In genomic region chr19:4246767-4247593, GRCh38 we compare ENCODE assay signal across 8 cellular contexts. TPM values are rescaled to one million over a fixed set of nuclear protein-coding genes. Genes with fewer than 3 reads are reported as not detected.
A peak's percentile ranks its signal among the peaks of the same experiment; 100 is the strongest.
DNase-seq lines count a peak whose midpoint lies in the region; ATAC-seq and TF ChIP-seq lines count a peak whose summit lies in the region.

YJU2 (plus strand) TSS chr19:4247080; CDS start chr19:4247147, 67 bp downstream.

- no peaks in the 10 kb centered on the region for H3K9me2 ChIP-seq in OCI-LY1 (ENCODE audit: low read depth, low read length)

- H3K27me3 ChIP-seq in OCI-LY1 (ENCODE audit: insufficient read depth, low read length), result no peaks in the 10 kb centered on the region; the same call in 1 of the 2 replicates

- H3K9ac ChIP-seq in OCI-LY1 (ENCODE audit: low read length), result peak within 1 kb of the TSS; percentile 75

- peak within 1 kb of the TSS; percentile 93 for H3K4me2 ChIP-seq in OCI-LY1 (ENCODE audit: low read length)

- peaks cover 14% of the 10 kb centered on the region for H3K4me1 ChIP-seq in OCI-LY1 (ENCODE audit: insufficient read depth, low read length, severe bottlenecking)

- DNase-seq in DMS 273 treated with DMSO at 0.1 percent for 48 hours (lab: John Stamatoyannopoulos, UW), result peak; percentile 97
- DNase-seq in HuH-7 (ENCODE audit: low spot score), result peak; percentile 95
- peak; percentile 98 for DNase-seq in activated CD8-positive, alpha-beta memory T cell treated with anti-CD3 and anti-CD28 coated beads, Interleukin-2, amount 50 U/mL, for 4 hours
- DNase-seq in endothelial cell (ENCODE audit: low spot score), result peak; percentile 97
- DNase-seq in mesothelial cell of epicardium (ENCODE audit: low spot score in 2 of 2, unreplicated experiment in 2 of 2), result peak; percentile 96 to 97
- DNase-seq in stimulated activated CD8-positive, alpha-beta memory T cell treated with anti-CD3 and anti-CD28 coated beads, Interleukin-15, amount 100 ng/mL, for 48 hours (ENCODE audit: low read depth in 2 of 2), result peak; percentile 97 to 98

- H3K79me2 ChIP-seq in OCI-LY1 (ENCODE audit: insufficient read depth, low read length), result peaks cover 6% of the 10 kb centered on the region; the same call in 1 of the 2 replicates

- peak within 1 kb of the TSS; percentile 94; the same call in 1 of the 2 replicates for H2AFZ ChIP-seq in OCI-LY1 (ENCODE audit: low read length)

- peak within 1 kb of the TSS; percentile 88 for H3K27ac ChIP-seq in OCI-LY1 (ENCODE audit: low read depth, low read length, poor library complexity, severe bottlenecking)

- H3K9me3 Mint-ChIP-seq in endothelial cell (ENCODE audit: unreplicated experiment) (no peaks in the 10 kb centered on the region), mesothelial cell of epicardium (peaks cover 5% of the 10 kb centered on the region)

- H4K20me1 ChIP-seq in OCI-LY1 (ENCODE audit: insufficient read depth, low read length), result no peaks in the 10 kb centered on the region

- H3K36me3 Mint-ChIP-seq in endothelial cell (ENCODE audit: low read depth, unreplicated experiment) (peaks cover 37% of the 10 kb centered on the region), mesothelial cell of epicardium (peaks cover 26% of the 10 kb centered on the region)

- H3K27me3 Mint-ChIP-seq in endothelial cell (ENCODE audit: unreplicated experiment) (peaks cover 4% of the 10 kb centered on the region), mesothelial cell of epicardium (ENCODE audit: low read depth) (peaks cover 3% of the 10 kb centered on the region)

- ATAC-seq in GM21515 (IDR thresholded peaks at IDR 0.05; ENCODE audit: unreplicated experiment), result peak; percentile 73

- H3F3A ChIP-seq in OCI-LY1 (ENCODE audit: insufficient read depth, low read length), result no peaks in the 10 kb centered on the region

- H3K4me3 Mint-ChIP-seq in endothelial cell (ENCODE audit: unreplicated experiment), result peak within 1 kb of the TSS; percentile 99
- peak within 1 kb of the TSS; percentile 96 for H3K4me3 Mint-ChIP-seq in mesothelial cell of epicardium

- H3K36me3 ChIP-seq in OCI-LY1 (ENCODE audit: insufficient read depth, low read length), result peaks cover 33% of the 10 kb centered on the region

- peak within 1 kb of the TSS; percentile 100 for H3K27ac Mint-ChIP-seq in endothelial cell (ENCODE audit: unreplicated experiment)
- H3K27ac Mint-ChIP-seq in mesothelial cell of epicardium, result peak within 1 kb of the TSS; percentile 100

- peaks cover 8% of the 10 kb centered on the region for H3K4me1 Mint-ChIP-seq in endothelial cell (ENCODE audit: unreplicated experiment)
- H3K4me1 Mint-ChIP-seq in mesothelial cell of epicardium, result peaks cover 4% of the 10 kb centered on the region

- no peaks in the 10 kb centered on the region for H3K9me3 ChIP-seq in OCI-LY1 (ENCODE audit: low read length)

- H3K4me3 ChIP-seq in OCI-LY1 (ENCODE audit: low read depth, low read length, poor library complexity, severe bottlenecking), result peak within 1 kb of the TSS; percentile 74

- TF ChIP-seq CTCF in OCI-LY1 (IDR thresholded peaks at IDR 0.05; ENCODE audit: low read length) (peak; percentile 82), endothelial cell (IDR thresholded peaks at IDR 0.05; ENCODE audit: unreplicated experiment) (no peak), mesothelial cell of epicardium (IDR thresholded peaks at IDR 0.05; ENCODE audit: unreplicated experiment) (no peak)

RNA-seq across cellular contexts. Expression of gene YJU2, which starts in this region (rescaled TPM):
- total RNA-seq in endothelial cell (ENCODE audit: unreplicated experiment) (15.4 TPM), mesothelial cell of epicardium (19.5 to 22.1 TPM (median 21.3 TPM) in 3 replicates)

Comparison
In these comparisons a context has a peak if more than half of its experiments do, and no peak if none do; other contexts are left out.
1. Peak in every context shown above with its lines: DNase-seq, ATAC-seq, H3K4me3 ChIP-seq and H3K27ac ChIP-seq.